In genomic region chr2:62479917-62480316, GRCh38 we compare ENCODE assay signal across 38 cellular contexts. TPM values are rescaled to one million over a fixed set of nuclear protein-coding genes. Genes with fewer than 3 reads are reported as not detected.
"Had no signal": no experiment of that assay in that cellular context is flagged by ENCODE, and none has a peak within 500 bp of the region (broad histone marks: within the 10 kb centered on the region; RNA-seq: fewer than 3 reads in every experiment).

No MANE protein-coding gene starts in this region.

- H3K27ac Mint-ChIP-seq: activated naive CD4-positive, alpha-beta T cell treated with anti-CD3 and anti-CD28 coated beads for 36 hours; activated naive CD4-positive, alpha-beta T cell treated with anti-CD3 and anti-CD28 coated beads, Interleukin-2, amount 10 ng/mL, durations not matched to agents 7 days and 5 days; activated naive CD4-positive, alpha-beta T cell treated with anti-CD3 and anti-CD28 coated beads, Interleukin-2, amount 50 U/mL, for 24 hours; activated naive CD4-positive, alpha-beta T cell treated with anti-CD3 and anti-CD28 coated beads, Interleukin-2, amount 50 U/mL, for 72 hours; activated naive CD8-positive, alpha-beta T cell; activated naive CD8-positive, alpha-beta T cell treated with anti-CD3 and anti-CD28 coated beads for 36 hours; activated naive CD8-positive, alpha-beta T cell treated with anti-CD3 and anti-CD28 coated beads, Interleukin-2, amount 10 ng/mL, durations not matched to agents 7 days and 5 days; activated naive CD8-positive, alpha-beta T cell treated with anti-CD3 and anti-CD28 coated beads, Interleukin-2, amount 50 U/mL, for 24 hours; activated T-cell treated with anti-CD3 and anti-CD28 coated beads, Interleukin-2, amount 50 U/mL, for 24 hours; activated T-cell treated with anti-CD3 and anti-CD28 coated beads, Interleukin-2, amount 50 U/mL, for 72 hours; activated T-helper 1 cell treated with anti-CD3 and anti-CD28 coated beads, Interleukin-12 subunit alpha, Interleukin-12 subunit beta, Interleukin-2, Interleukin-4 antibody, amounts not matched to agents 30 ng/mL and 10 ng/mL and 1 ng/mL, durations not matched to agents 14 hours and 24 hours and 36 hours; activated T-helper 17 cell treated with anti-CD3 and anti-CD28 coated beads, Interleukin-2, amount 50 U/mL, for 72 hours; activated T-helper 2 cell treated with anti-CD3 and anti-CD28 coated beads, Interferon-gamma antibody, Interleukin-2, Interleukin-4, amounts not matched to agents 10 μg/mL and 5 μg/mL and 100 μg/mL, durations not matched to agents 14 hours and 24 hours and 36 hours; brain had no signal

- H3K27me3 ChIP-seq: adrenal gland, ascending aorta, body of pancreas, brain microvascular endothelial cell, breast epithelium, cardiac muscle cell had no signal

- H3K27me3 Mint-ChIP-seq: activated naive CD4-positive, alpha-beta T cell treated with anti-CD3 and anti-CD28 coated beads, Interleukin-2, amount 50 U/mL, for 24 hours; activated naive CD8-positive, alpha-beta T cell; activated naive CD8-positive, alpha-beta T cell treated with anti-CD3 and anti-CD28 coated beads, Interleukin-2, amount 50 U/mL, for 24 hours; central memory CD8-positive, alpha-beta T cell had no signal

- H3K4me3 Mint-ChIP-seq: activated naive CD4-positive, alpha-beta T cell treated with anti-CD3 and anti-CD28 coated beads for 36 hours; activated naive CD4-positive, alpha-beta T cell treated with anti-CD3 and anti-CD28 coated beads, Interleukin-2, amount 10 ng/mL, durations not matched to agents 7 days and 5 days; activated naive CD4-positive, alpha-beta T cell treated with anti-CD3 and anti-CD28 coated beads, Interleukin-2, amount 50 U/mL, for 24 hours; activated naive CD8-positive, alpha-beta T cell; activated naive CD8-positive, alpha-beta T cell treated with anti-CD3 and anti-CD28 coated beads for 36 hours; activated naive CD8-positive, alpha-beta T cell treated with anti-CD3 and anti-CD28 coated beads, Interleukin-2, amount 10 ng/mL, durations not matched to agents 7 days and 5 days; activated naive CD8-positive, alpha-beta T cell treated with anti-CD3 and anti-CD28 coated beads, Interleukin-2, amount 50 U/mL, for 24 hours; activated T-cell treated with anti-CD3 and anti-CD28 coated beads, Interleukin-2, amount 50 U/mL, for 24 hours; activated T-cell treated with anti-CD3 and anti-CD28 coated beads, Interleukin-2, amount 50 U/mL, for 4 hours; activated T-cell treated with anti-CD3 and anti-CD28 coated beads, Interleukin-2, amount 50 U/mL, for 72 hours; activated T-helper 1 cell treated with anti-CD3 and anti-CD28 coated beads, Interleukin-12 subunit alpha, Interleukin-12 subunit beta, Interleukin-2, Interleukin-4 antibody, amounts not matched to agents 30 ng/mL and 10 ng/mL and 1 ng/mL, durations not matched to agents 14 hours and 24 hours and 36 hours; activated T-helper 17 cell treated with anti-CD3 and anti-CD28 coated beads, Interleukin-2, amount 50 U/mL, for 72 hours; brain; central memory CD8-positive, alpha-beta T cell had no signal

- DNase-seq: activated effector memory CD4-positive, alpha-beta T cell treated with anti-CD3 and anti-CD28 coated beads, Interleukin-2, amount 50 U/mL, for 16 hours; activated effector memory CD4-positive, alpha-beta T cell treated with Interleukin-2 at 50 U/mL for 16 hours; activated gamma-delta T cell; activated gamma-delta T cell treated with Interleukin-2 at 50 U/mL for 16 hours; activated naive CD4-positive, alpha-beta T cell; activated naive CD4-positive, alpha-beta T cell treated with anti-CD3 and anti-CD28 coated beads for 36 hours; activated naive CD4-positive, alpha-beta T cell treated with anti-CD3 and anti-CD28 coated beads, Interleukin-2, amount 10 ng/mL, durations not matched to agents 7 days and 5 days; activated naive CD4-positive, alpha-beta T cell treated with anti-CD3 and anti-CD28 coated beads, Interleukin-2, amount 50 U/mL, for 16 hours; activated naive CD4-positive, alpha-beta T cell treated with Interleukin-2 at 50 U/mL for 16 hours; activated naive CD8-positive, alpha-beta T cell treated with anti-CD3 and anti-CD28 coated beads for 36 hours; activated naive CD8-positive, alpha-beta T cell treated with anti-CD3 and anti-CD28 coated beads, Interleukin-2, amount 10 ng/mL, durations not matched to agents 7 days and 5 days; activated naive CD8-positive, alpha-beta T cell treated with anti-CD3 and anti-CD28 coated beads, Interleukin-2, amount 50 U/mL, for 24 hours; activated T-cell treated with anti-CD3 and anti-CD28 coated beads, Interleukin-2, amount 50 U/mL, for 1 hour; activated T-cell treated with anti-CD3 and anti-CD28 coated beads, Interleukin-2, amount 50 U/mL, for 24 hours; activated T-cell treated with anti-CD3 and anti-CD28 coated beads, Interleukin-2, amount 50 U/mL, for 4 hours; activated T-cell treated with anti-CD3 and anti-CD28 coated beads, Interleukin-2, amount 50 U/mL, for 48 hours; activated T-cell treated with anti-CD3 and anti-CD28 coated beads, Interleukin-2, amount 50 U/mL, for 72 hours; adrenal gland; amniotic stem cell; amygdala; anterior cingulate cortex; aorta; body of pancreas; brain microvascular endothelial cell; caudate nucleus; central memory CD4-positive, alpha-beta T cell; cerebellar nuclear complex had no signal

- H3K4me1 Mint-ChIP-seq: activated naive CD4-positive, alpha-beta T cell treated with anti-CD3 and anti-CD28 coated beads, Interleukin-2, amount 10 ng/mL, durations not matched to agents 7 days and 5 days; activated T-helper 17 cell treated with anti-CD3 and anti-CD28 coated beads, Interleukin-2, amount 50 U/mL, for 72 hours had no signal

- ATAC-seq: activated naive CD4-positive, alpha-beta T cell treated with anti-CD3 and anti-CD28 coated beads, Interleukin-2, amount 50 U/mL, for 72 hours; activated naive CD8-positive, alpha-beta T cell treated with anti-CD3 and anti-CD28 coated beads, Interleukin-2, amount 50 U/mL, for 24 hours; activated T-cell treated with anti-CD3 and anti-CD28 coated beads, Interleukin-2, amount 50 U/mL, for 4 hours; activated T-cell treated with anti-CD3 and anti-CD28 coated beads, Interleukin-2, amount 50 U/mL, for 72 hours; activated T-helper 17 cell treated with anti-CD3 and anti-CD28 coated beads, Interleukin-2, amount 50 U/mL, for 72 hours; body of pancreas had no signal

- H3K36me3 Mint-ChIP-seq: activated naive CD4-positive, alpha-beta T cell treated with anti-CD3 and anti-CD28 coated beads, Interleukin-2, amount 10 ng/mL, durations not matched to agents 7 days and 5 days; activated naive CD4-positive, alpha-beta T cell treated with anti-CD3 and anti-CD28 coated beads, Interleukin-2, amount 50 U/mL, for 24 hours; activated naive CD4-positive, alpha-beta T cell treated with anti-CD3 and anti-CD28 coated beads, Interleukin-2, amount 50 U/mL, for 72 hours; activated naive CD8-positive, alpha-beta T cell; activated naive CD8-positive, alpha-beta T cell treated with anti-CD3 and anti-CD28 coated beads for 36 hours; activated naive CD8-positive, alpha-beta T cell treated with anti-CD3 and anti-CD28 coated beads, Interleukin-2, amount 10 ng/mL, durations not matched to agents 7 days and 5 days; brain had no signal

- H3K4me3 ChIP-seq: adrenal gland, ascending aorta, body of pancreas, breast epithelium, cardiac muscle cell had no signal

- H3K27ac ChIP-seq: adrenal gland, ascending aorta, body of pancreas, brain microvascular endothelial cell, cardiac muscle cell had no signal

- H3K9me3 Mint-ChIP-seq: activated naive CD4-positive, alpha-beta T cell treated with anti-CD3 and anti-CD28 coated beads for 36 hours; activated naive CD4-positive, alpha-beta T cell treated with anti-CD3 and anti-CD28 coated beads, Interleukin-2, amount 10 ng/mL, durations not matched to agents 7 days and 5 days; activated naive CD4-positive, alpha-beta T cell treated with anti-CD3 and anti-CD28 coated beads, Interleukin-2, amount 50 U/mL, for 24 hours; activated naive CD4-positive, alpha-beta T cell treated with anti-CD3 and anti-CD28 coated beads, Interleukin-2, amount 50 U/mL, for 72 hours; activated naive CD8-positive, alpha-beta T cell treated with anti-CD3 and anti-CD28 coated beads for 36 hours; activated naive CD8-positive, alpha-beta T cell treated with anti-CD3 and anti-CD28 coated beads, Interleukin-2, amount 10 ng/mL, durations not matched to agents 7 days and 5 days; activated naive CD8-positive, alpha-beta T cell treated with anti-CD3 and anti-CD28 coated beads, Interleukin-2, amount 50 U/mL, for 24 hours; activated T-cell treated with anti-CD3 and anti-CD28 coated beads, Interleukin-2, amount 50 U/mL, for 24 hours; activated T-cell treated with anti-CD3 and anti-CD28 coated beads, Interleukin-2, amount 50 U/mL, for 4 hours; activated T-cell treated with anti-CD3 and anti-CD28 coated beads, Interleukin-2, amount 50 U/mL, for 72 hours; activated T-helper 1 cell treated with anti-CD3 and anti-CD28 coated beads, Interleukin-12 subunit alpha, Interleukin-12 subunit beta, Interleukin-2, Interleukin-4 antibody, amounts not matched to agents 30 ng/mL and 10 ng/mL and 1 ng/mL, durations not matched to agents 14 hours and 24 hours and 36 hours; activated T-helper 17 cell treated with anti-CD3 and anti-CD28 coated beads, Interleukin-2, amount 50 U/mL, for 72 hours; activated T-helper 2 cell treated with anti-CD3 and anti-CD28 coated beads, Interferon-gamma antibody, Interleukin-2, Interleukin-4, amounts not matched to agents 10 μg/mL and 5 μg/mL and 100 μg/mL, durations not matched to agents 14 hours and 24 hours and 36 hours; brain; central memory CD8-positive, alpha-beta T cell had no signal

- H3K9me3 ChIP-seq: adrenal gland, ascending aorta, body of pancreas, breast epithelium had no signal

- H3K36me3 ChIP-seq: adrenal gland, ascending aorta, brain microvascular endothelial cell, breast epithelium, cardiac muscle cell had no signal

RNA-seq across cellular contexts. Expression of gene TMEM17, which starts 26.1 kb away (rescaled TPM):
- total RNA-seq: activated naive CD4-positive, alpha-beta T cell treated with anti-CD3 and anti-CD28 coated beads, Interleukin-2, amount 50 U/mL, for 72 hours; activated naive CD8-positive, alpha-beta T cell treated with anti-CD3 and anti-CD28 coated beads, Interleukin-2, amount 10 ng/mL, durations not matched to agents 7 days and 5 days; activated T-helper 2 cell treated with anti-CD3 and anti-CD28 coated beads, Interferon-gamma antibody, Interleukin-2, Interleukin-4, amounts not matched to agents 10 μg/mL and 5 μg/mL and 100 μg/mL, durations not matched to agents 14 hours and 24 hours and 36 hours; ascending aorta had no signal
